In the genomic region with DNA sequence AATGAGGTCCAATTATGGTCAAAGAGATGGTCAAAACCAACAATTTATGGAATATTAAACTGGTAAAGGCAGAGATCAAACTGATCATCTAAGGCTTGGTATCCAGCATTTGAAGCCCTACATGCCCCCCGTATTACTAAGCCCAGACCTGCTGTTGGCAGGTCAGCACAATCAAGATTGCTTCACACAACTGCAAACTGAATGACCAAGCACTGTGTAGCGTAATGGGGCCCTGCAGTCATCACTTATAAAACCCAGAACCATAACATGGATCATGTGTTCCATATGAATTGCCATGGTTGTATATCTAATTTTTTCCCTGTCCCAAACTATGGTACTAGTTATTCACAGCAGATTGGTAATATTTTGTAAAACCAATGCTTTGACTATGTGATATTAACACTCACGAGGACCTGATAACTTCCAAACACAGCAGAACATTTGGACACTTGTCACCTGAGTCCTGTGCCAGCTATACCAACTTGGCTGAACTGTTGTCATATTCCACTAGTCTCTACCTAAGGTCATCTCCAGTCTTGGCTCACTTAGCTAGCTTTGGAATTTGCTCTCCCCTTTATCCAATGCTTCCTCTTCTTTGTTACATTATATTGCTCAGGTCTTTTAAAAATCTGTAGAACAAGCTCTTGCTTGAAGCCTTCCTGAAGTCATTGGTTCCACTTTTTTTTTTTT, we compare ENCODE assay signal across 17 cellular contexts.
DNase-seq lines count a peak whose midpoint lies in the region; ATAC-seq, FAIRE-seq and TF ChIP-seq lines count a peak whose summit lies in the region.
"Had no signal": no experiment of that assay in that cellular context is flagged by ENCODE, and none has a peak within 500 bp of the region (broad histone marks: within the 10 kb centered on the region; RNA-seq: fewer than 3 reads in every experiment).

No MANE protein-coding gene starts in this region.

- H3K36me3 ChIP-seq in liver (ENCODE audit: control insufficient read depth in 4 of 4, insufficient read depth in 3 of 4, low read depth in 1 of 4, low read length in 3 of 4) (no peaks in the 10 kb centered on the region), HepG2 (replicated peaks in 1 of 2; ENCODE audit: control insufficient read depth in 1 of 2, insufficient read depth in 2 of 2, low read length in 2 of 2) (no peaks in the 10 kb centered on the region), osteoblast (ENCODE audit: insufficient read depth, low read length) (no peaks in the 10 kb centered on the region)

- no peaks in the 10 kb centered on the region for H3K27me3 Mint-ChIP-seq in activated naive CD8-positive, alpha-beta T cell treated with anti-CD3 and anti-CD28 coated beads for 36 hours
- H3K27me3 Mint-ChIP-seq in activated naive CD8-positive, alpha-beta T cell treated with anti-CD3 and anti-CD28 coated beads, Interleukin-2, amount 50 U/mL, for 24 hours = peaks cover 2% of the 10 kb centered on the region

- peaks cover 0 to 12% (median 7%) of the 10 kb centered on the region in 4 donors for H3K4me1 ChIP-seq in liver (ENCODE audit: control insufficient read depth in 4 of 4, insufficient read depth in 4 of 4, low read length in 3 of 4)
- H3K4me1 ChIP-seq in HepG2 (ENCODE audit: insufficient read depth, low read length) = no peaks in the 10 kb centered on the region
- peaks cover 3% of the 10 kb centered on the region for H3K4me1 ChIP-seq in osteoblast (ENCODE audit: insufficient read depth, low read length)
- H3K4me1 ChIP-seq: A549 had no signal

- H3K9me3 ChIP-seq in liver (ENCODE audit: control insufficient read depth in 4 of 4, low read length in 3 of 4) (no peaks in the 10 kb centered on the region), HepG2 (ENCODE audit: low read length) (no peaks in the 10 kb centered on the region), osteoblast (ENCODE audit: low read depth, low read length) (no peaks in the 10 kb centered on the region)

- no peaks in the 10 kb centered on the region for H3K4me1 Mint-ChIP-seq in activated naive CD8-positive, alpha-beta T cell treated with anti-CD3 and anti-CD28 coated beads for 36 hours
- no peaks in the 10 kb centered on the region for H3K4me1 Mint-ChIP-seq in activated naive CD8-positive, alpha-beta T cell treated with anti-CD3 and anti-CD28 coated beads, Interleukin-2, amount 50 U/mL, for 24 hours
- H3K4me1 Mint-ChIP-seq: CD4-positive, alpha-beta memory T cell had no signal

- H3K4me3 ChIP-seq in liver (ENCODE audit: low read depth in 1 of 3, low read length in 3 of 3) = no peak overlapping the region
- no peak overlapping the region for H3K4me3 ChIP-seq in HepG2 (replicated peaks in 1 of 3; ENCODE audit: insufficient read depth in 1 of 3, low read depth in 2 of 3, low read length in 3 of 3)
- no peak overlapping the region for H3K4me3 ChIP-seq in osteoblast (ENCODE audit: insufficient read depth, low read length)
- H3K4me3 ChIP-seq: A549 had no signal

- TF ChIP-seq RAD21 in liver (IDR thresholded peaks at IDR 0.05) (no peak), HepG2 (CRISPR knock-in tag; IDR thresholded peaks at IDR 0.05) (no peak)

- H3K4me3 Mint-ChIP-seq in activated naive CD8-positive, alpha-beta T cell treated with anti-CD3 and anti-CD28 coated beads for 36 hours = no peak overlapping the region
- no peak overlapping the region for H3K4me3 Mint-ChIP-seq in activated naive CD8-positive, alpha-beta T cell treated with anti-CD3 and anti-CD28 coated beads, Interleukin-2, amount 50 U/mL, for 24 hours
- H3K4me3 Mint-ChIP-seq: CD4-positive, alpha-beta memory T cell; H9 had no signal

- in situ Hi-C loops in HepG2 (cut with HindIII; ENCODE audit: extremely low pct_ligation_motif_present, low pct_unique_long_range_greater_than_20kb) = no loop called here

- 39% methylated on average over 3 of the region's 3 CpGs for WGBS in liver
- 2% methylated on average over 3 of the region's 3 CpGs for WGBS in HepG2 (ENCODE audit: low lambda C conversion rate)

- no peaks in the 10 kb centered on the region for H4K20me1 ChIP-seq in HepG2 (ENCODE audit: insufficient read depth, low read length)
- H4K20me1 ChIP-seq in osteoblast (ENCODE audit: insufficient read depth, low read length) = no peaks in the 10 kb centered on the region

- peaks cover 3% of the 10 kb centered on the region for H3K9me3 Mint-ChIP-seq in activated naive CD8-positive, alpha-beta T cell treated with anti-CD3 and anti-CD28 coated beads for 36 hours
- peaks cover 4% of the 10 kb centered on the region for H3K9me3 Mint-ChIP-seq in activated naive CD8-positive, alpha-beta T cell treated with anti-CD3 and anti-CD28 coated beads, Interleukin-2, amount 50 U/mL, for 24 hours

- no peak for ATAC-seq in activated naive CD8-positive, alpha-beta T cell treated with anti-CD3 and anti-CD28 coated beads, Interleukin-2, amount 50 U/mL, for 24 hours
- ATAC-seq in HepG2 = no peak
- no peak for ATAC-seq in HG02885 (IDR thresholded peaks at IDR 0.05; ENCODE audit: poor library complexity, unreplicated experiment)
- ATAC-seq: A549 had no signal

- H3K27me3 ChIP-seq in liver (ENCODE audit: control insufficient read depth in 4 of 4, insufficient read depth in 4 of 4, low read length in 3 of 4) = no peaks in the 10 kb centered on the region
- peaks cover 0 to 11% of the 10 kb centered on the region in 2 experiments; a peak in 2 of 5 replicates for H3K27me3 ChIP-seq in HepG2 (ENCODE audit: control insufficient read depth in 1 of 2, insufficient read depth in 2 of 2, low read length in 2 of 2)
- no peaks in the 10 kb centered on the region for H3K27me3 ChIP-seq in osteoblast (ENCODE audit: insufficient read depth, low read length)

- H2AFZ ChIP-seq in HepG2 (ENCODE audit: low read length) (no peak overlapping the region), osteoblast (ENCODE audit: low read length) (no peak overlapping the region)

- no peaks in the 10 kb centered on the region for H3K79me2 ChIP-seq in HepG2 (ENCODE audit: insufficient read depth, low read length)
- no peaks in the 10 kb centered on the region for H3K79me2 ChIP-seq in osteoblast (ENCODE audit: insufficient read depth, low read length)

- no peak for TF ChIP-seq EP300 in HepG2 (IDR thresholded peaks at IDR 0.05; ENCODE audit: low read depth in 2 of 2, low read length in 2 of 2)
- no peak for TF ChIP-seq EP300 in HepG2 (CRISPR knock-in tag; IDR thresholded peaks at IDR 0.05; ENCODE audit: borderline replicate concordance)

- POLR2A ChIA-PET in HepG2 (lab: Yijun Ruan, JAX) = no interaction called here

- TF ChIP-seq POLR2A in HepG2 (IDR thresholded peaks at IDR 0.05; ENCODE audit: insufficient read depth in 1 of 2, low read depth in 2 of 2, low read length in 2 of 2) = no peak

- CTCF ChIA-PET in HepG2 (lab: Yijun Ruan, JAX; ENCODE audit: low intra/inter-chr PET ratio, low total read pairs) = no interaction called here

- FAIRE-seq in HepG2 (lab: Jason Lieb, UNC) = no peak
- FAIRE-seq: A549, H1 had no signal

- peak overlapping the region; percentile 39 for H3K27ac Mint-ChIP-seq in activated naive CD8-positive, alpha-beta T cell treated with anti-CD3 and anti-CD28 coated beads for 36 hours
- no peak overlapping the region for H3K27ac Mint-ChIP-seq in activated naive CD8-positive, alpha-beta T cell treated with anti-CD3 and anti-CD28 coated beads, Interleukin-2, amount 50 U/mL, for 24 hours
- H3K27ac Mint-ChIP-seq: CD4-positive, alpha-beta memory T cell; H9 had no signal

- intact Hi-C loops in HepG2 (cut with micrococcal nuclease; ENCODE audit: unreplicated experiment) = no loop called here

- DNase-seq in activated naive CD8-positive, alpha-beta T cell treated with anti-CD3 and anti-CD28 coated beads for 36 hours = no peak
- no peak for DNase-seq in activated naive CD8-positive, alpha-beta T cell treated with anti-CD3 and anti-CD28 coated beads, Interleukin-2, amount 50 U/mL, for 24 hours
- DNase-seq in HepG2 (ENCODE audit: low spot score) (no peak), osteoblast (ENCODE audit: insufficient read length, low spot score, missing footprints) (peak; percentile 1), middle frontal gyrus (ENCODE audit: extremely low spot score, low spot score) (no peak)
- DNase-seq: AML-193; CD4-positive, alpha-beta memory T cell; DMS153; DMS79; GDM1; H9 had no signal

- BruUV-seq in HepG2 (replicated peaks; lab: Mats Ljungman, UMichigan) = no TSS peak

- no peak overlapping the region for H3K9ac ChIP-seq in liver (ENCODE audit: low read depth in 1 of 2, low read length in 2 of 2)
- H3K9ac ChIP-seq in HepG2 (ENCODE audit: insufficient read depth, low read depth, low read length) = no peak overlapping the region

- H3K4me2 ChIP-seq in HepG2 (ENCODE audit: low read depth, low read length) (no peak overlapping the region), osteoblast (ENCODE audit: insufficient read depth, low read length) (no peak overlapping the region)
- H3K4me2 ChIP-seq: A549 had no signal

- H3K36me3 Mint-ChIP-seq in activated naive CD8-positive, alpha-beta T cell treated with anti-CD3 and anti-CD28 coated beads for 36 hours = peaks cover 2% of the 10 kb centered on the region
- no peaks in the 10 kb centered on the region for H3K36me3 Mint-ChIP-seq in activated naive CD8-positive, alpha-beta T cell treated with anti-CD3 and anti-CD28 coated beads, Interleukin-2, amount 50 U/mL, for 24 hours (ENCODE audit: low read depth)

- no peak for TF ChIP-seq CTCF in liver (IDR thresholded peaks at IDR 0.05; ENCODE audit: low read depth, low read length, missing input control)
- no peak for TF ChIP-seq CTCF in HepG2 (CRISPR knock-in tag; IDR thresholded peaks at IDR 0.05)
- TF ChIP-seq CTCF in osteoblast (IDR thresholded peaks at IDR 0.05; ENCODE audit: extremely low read depth, low read depth, low read length) = no peak

- no peak overlapping the region for H3K27ac ChIP-seq in liver (ENCODE audit: low read depth in 1 of 2, low read length in 2 of 2)
- H3K27ac ChIP-seq in HepG2 (ENCODE audit: extremely low read length, insufficient read depth, low read length) = no peak overlapping the region
- H3K27ac ChIP-seq in osteoblast (ENCODE audit: low read depth, low read length) = no peak overlapping the region
- H3K27ac ChIP-seq: 22Rv1, A549, C4-2B had no signal

TF ChIP-seq in liver, 16 proteins besides CTCF, POLR2A, EP300 and RAD21 (continues in another document):
- TF ChIP-seq, protein P1, sequence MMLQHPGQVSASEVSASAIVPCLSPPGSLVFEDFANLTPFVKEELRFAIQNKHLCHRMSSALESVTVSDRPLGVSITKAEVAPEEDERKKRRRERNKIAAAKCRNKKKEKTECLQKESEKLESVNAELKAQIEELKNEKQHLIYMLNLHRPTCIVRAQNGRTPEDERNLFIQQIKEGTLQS (IDR thresholded peaks at IDR 0.05) = no peak
- TF ChIP-seq RXRA (IDR thresholded peaks at IDR 0.05) (peak in 1 of 2 donors; percentile 22), NR2F2 (IDR thresholded peaks at IDR 0.05) (no peak), HNF4A (conservative IDR thresholded peaks at IDR 0.05) (peak in 1 of 2 donors; percentile 36)

TF ChIP-seq in HepG2, 621 proteins besides CTCF, POLR2A, EP300 and RAD21 (continues in another document):
- TF ChIP-seq FOXA3 (CRISPR knock-in tag; IDR thresholded peaks at IDR 0.05) (no peak), POLR2G (IDR thresholded peaks at IDR 0.05; ENCODE audit: low read depth, low read length) (no peak), TMF1 (CRISPR knock-in tag; IDR thresholded peaks at IDR 0.05; ENCODE audit: low read depth) (no peak), ZNF614 (CRISPR knock-in tag; IDR thresholded peaks at IDR 0.05; ENCODE audit: borderline replicate concordance) (no peak)
